In the genomic region with DNA sequence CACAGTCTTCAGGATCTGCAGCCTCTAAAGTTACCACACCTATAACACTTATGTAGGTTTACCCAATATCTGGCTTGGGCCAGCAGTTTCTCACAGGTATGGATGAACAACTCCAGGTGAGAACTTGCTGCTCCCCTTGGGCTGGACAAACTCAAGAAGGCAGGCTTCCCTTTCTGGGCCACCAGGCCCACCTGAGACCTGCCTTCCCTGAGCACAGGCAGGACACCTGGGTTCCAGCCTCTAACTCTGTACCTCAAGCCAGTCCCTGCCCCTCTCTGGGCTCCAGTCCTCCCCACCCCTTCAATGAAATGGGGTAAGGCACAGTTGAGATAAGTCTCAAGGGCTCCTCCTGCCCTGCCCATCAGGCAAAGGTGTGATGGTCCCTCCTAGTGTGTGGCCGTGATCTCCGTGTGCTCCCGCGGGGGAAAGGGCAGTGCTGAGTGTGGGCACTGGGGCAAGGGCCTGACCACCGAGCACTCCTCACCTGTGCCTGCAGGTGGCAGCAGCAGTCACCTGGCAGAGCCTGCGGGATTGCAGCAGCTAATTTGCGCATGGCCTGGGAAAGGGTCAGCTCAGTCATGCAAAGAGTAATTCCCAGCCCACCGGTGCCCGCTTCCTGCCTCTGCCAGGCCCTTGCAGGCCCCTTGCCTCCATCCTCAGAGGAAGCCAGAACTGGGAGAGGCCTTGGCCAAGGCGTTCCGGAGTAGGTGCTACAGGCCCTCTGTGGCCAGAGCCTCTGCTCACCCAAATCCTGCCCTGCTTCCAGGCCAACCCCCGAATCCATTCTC, we compare ENCODE assay signal across 10 cellular contexts. TPM values are rescaled to one million over a fixed set of nuclear protein-coding genes. Genes with fewer than 3 reads are reported as not detected.
A peak's percentile ranks its signal among the peaks of the same experiment; 100 is the strongest.
DNase-seq lines count a peak whose midpoint lies in the region; ATAC-seq, FAIRE-seq and TF ChIP-seq lines count a peak whose summit lies in the region.
"Had no signal": no experiment of that assay in that cellular context is flagged by ENCODE, and none has a peak within 500 bp of the region (broad histone marks: within the 10 kb centered on the region; RNA-seq: fewer than 3 reads in every experiment).

No MANE protein-coding gene starts in this region.

- TF ChIP-seq CTCF in LNCaP clone FGC (IDR thresholded peaks at IDR 0.05; ENCODE audit: control insufficient read depth, extremely low read depth, insufficient read depth) (peak; percentile 88), fibroblast of villous mesenchyme (IDR thresholded peaks at IDR 0.05; ENCODE audit: insufficient read depth, low read depth, low read length) (peak; percentile 47), osteocyte (IDR thresholded peaks at IDR 0.05) (peak; percentile 72)
- TF ChIP-seq CTCF in activated CD8-positive, alpha-beta T cell treated with anti-CD3 and anti-CD28 coated beads for 36 hours (IDR thresholded peaks at IDR 0.05) = peak; percentile 81

- intact Hi-C loops in activated CD8-positive, alpha-beta T cell treated with anti-CD3 and anti-CD28 coated beads for 36 hours (cut with micrococcal nuclease) = loop anchor here (10.0 kb wide), 1 partner anchor 135 kb away; the partner anchor contains the start of gene KATNB1

- peak; percentile 19 for ATAC-seq in activated CD8-positive, alpha-beta T cell treated with anti-CD3 and anti-CD28 coated beads for 36 hours

- H3K4me3 ChIP-seq in LNCaP clone FGC (ENCODE audit: low read depth, low read length) (no peak overlapping the region), fibroblast of villous mesenchyme (ENCODE audit: low read depth, low read length) (no peak overlapping the region)

- FAIRE-seq in frontal cortex (lab: Jason Lieb, UNC) = no peak

- H3K27ac Mint-ChIP-seq in activated CD8-positive, alpha-beta T cell treated with anti-CD3 and anti-CD28 coated beads for 36 hours = peak overlapping the region; percentile 71
- no peak overlapping the region for H3K27ac Mint-ChIP-seq in osteocyte (ENCODE audit: unreplicated experiment)
- H3K27ac Mint-ChIP-seq: dendritic cell treated with granulocyte-macrophage colony-stimulating factor and Interleukin-4, amounts not matched to agents 40 ng/mL and 50 ng/mL, for 4 days had no signal

- POLR2A ChIA-PET in activated CD8-positive, alpha-beta T cell treated with anti-CD3 and anti-CD28 coated beads for 36 hours (lab: Charles Lee) = interaction anchor here (1.1 to 3.7 kb wide), 4 partner anchors 8 to 52 kb away, joined by 3 to 44 read pairs (median 23); no protein-coding TSS in a partner anchor

- H3K27me3 Mint-ChIP-seq in activated CD8-positive, alpha-beta T cell treated with anti-CD3 and anti-CD28 coated beads for 36 hours = no peaks in the 10 kb centered on the region
- H3K27me3 Mint-ChIP-seq in osteocyte (ENCODE audit: unreplicated experiment) = peaks cover 46% of the 10 kb centered on the region
- H3K27me3 Mint-ChIP-seq: stimulated activated naive CD8-positive, alpha-beta T cell treated with anti-CD3 and anti-CD28 coated beads, Interleukin-15, Interleukin-2, amounts not matched to agents 100 ng/mL and 50 ng/mL, for 24 hours had no signal

- no peak overlapping the region for H3K4me3 Mint-ChIP-seq in activated CD8-positive, alpha-beta T cell treated with anti-CD3 and anti-CD28 coated beads for 36 hours
- H3K4me3 Mint-ChIP-seq in osteocyte (ENCODE audit: unreplicated experiment) = no peak overlapping the region
- H3K4me3 Mint-ChIP-seq: dendritic cell treated with granulocyte-macrophage colony-stimulating factor and Interleukin-4, amounts not matched to agents 40 ng/mL and 50 ng/mL, for 4 days had no signal

- H3K36me3 Mint-ChIP-seq in activated CD8-positive, alpha-beta T cell treated with anti-CD3 and anti-CD28 coated beads for 36 hours (ENCODE audit: low read depth) = peaks cover 27% of the 10 kb centered on the region
- H3K36me3 Mint-ChIP-seq in osteocyte (ENCODE audit: unreplicated experiment) = peaks cover 2% of the 10 kb centered on the region

- CTCF ChIA-PET in activated CD8-positive, alpha-beta T cell treated with anti-CD3 and anti-CD28 coated beads for 36 hours (lab: Charles Lee) = interaction anchor here (0.6 to 8.7 kb wide), 12 partner anchors 9 to 48 kb away, joined by 3 to 127 read pairs (median 4); partner anchors contain the start of gene ADGRG1

- peaks cover 57% of the 10 kb centered on the region for H3K4me1 Mint-ChIP-seq in activated CD8-positive, alpha-beta T cell treated with anti-CD3 and anti-CD28 coated beads for 36 hours (ENCODE audit: low read depth)
- H3K4me1 Mint-ChIP-seq in osteocyte (ENCODE audit: unreplicated experiment) = no peaks in the 10 kb centered on the region

- H3K9me3 Mint-ChIP-seq in activated CD8-positive, alpha-beta T cell treated with anti-CD3 and anti-CD28 coated beads for 36 hours = peaks cover 18% of the 10 kb centered on the region
- peaks cover 22% of the 10 kb centered on the region for H3K9me3 Mint-ChIP-seq in osteocyte (ENCODE audit: unreplicated experiment)
- H3K9me3 Mint-ChIP-seq: dendritic cell treated with granulocyte-macrophage colony-stimulating factor and Interleukin-4, amounts not matched to agents 40 ng/mL and 50 ng/mL, for 4 days had no signal

- peak; percentile 76 for DNase-seq in activated effector memory CD4-positive, alpha-beta T cell treated with anti-CD3 and anti-CD28 coated beads, Interleukin-2, amount 50 U/mL, for 16 hours
- DNase-seq in activated effector memory CD4-positive, alpha-beta T cell treated with Interleukin-2 at 50 U/mL for 16 hours = no peak
- peak; percentile 11 for DNase-seq in LNCaP clone FGC (ENCODE audit: low read depth)
- DNase-seq in activated CD8-positive, alpha-beta T cell treated with anti-CD3 and anti-CD28 coated beads for 36 hours = peak; percentile 61
- DNase-seq in fibroblast of villous mesenchyme (ENCODE audit: low read depth) = no peak
- peak; percentile 82 for DNase-seq in osteocyte (ENCODE audit: extremely low spot score, unreplicated experiment)
- DNase-seq in frontal cortex (ENCODE audit: low spot score in 2 of 2) = no peak
- DNase-seq in GF-D8 (lab: John Stamatoyannopoulos, UW) = no peak

RNA-seq across cellular contexts. Expression of gene ADGRG1, which starts 28.2 kb away (rescaled TPM):
- 1 to 10 TPM; 4.9 to 8.5 TPM for total RNA-seq in activated CD8-positive, alpha-beta T cell treated with anti-CD3 and anti-CD28 coated beads for 36 hours
- total RNA-seq in fibroblast of villous mesenchyme (0.97 and 1.3 TPM in 2 replicates), osteocyte (4.6 and 4.8 TPM in 2 replicates), frontal cortex (19.6 TPM)

RNA-seq across cellular contexts. Expression of gene ADGRG5, which starts 57.8 kb away (rescaled TPM):
- 1 to 10 TPM; 4.8 to 5.5 TPM for total RNA-seq in activated CD8-positive, alpha-beta T cell treated with anti-CD3 and anti-CD28 coated beads for 36 hours
- total RNA-seq in fibroblast of villous mesenchyme (not detected in 2 replicates), osteocyte (not detected in 2 replicates), frontal cortex (under 0.01 TPM)

Comparison
In these comparisons a context has a peak if more than half of its experiments do, and no peak if none do; other contexts are left out.
1. DNase-seq: peak in activated effector memory CD4-positive, alpha-beta T cell treated with anti-CD3 and anti-CD28 coated beads, Interleukin-2, amount 50 U/mL, for 16 hours (single experiment), LNCaP clone FGC (single experiment), activated CD8-positive, alpha-beta T cell treated with anti-CD3 and anti-CD28 coated beads for 36 hours (single experiment) and osteocyte (single experiment); none in activated effector memory CD4-positive, alpha-beta T cell treated with Interleukin-2 at 50 U/mL for 16 hours (single experiment), fibroblast of villous mesenchyme (single experiment), frontal cortex (0 of 2) and GF-D8 (single experiment).
2. Peak in every context shown above with its lines, with median percentiles within 50 percentile points of each other: CTCF ChIP-seq.